In genomic region chr2:197873293-197873701, GRCh38 we compare ENCODE assay signal across 9 cellular contexts.
DNase-seq lines count a peak whose midpoint lies in the region; ATAC-seq lines count a peak whose summit lies in the region.
"Had no signal": no experiment of that assay in that cellular context is flagged by ENCODE, and none has a peak within 500 bp of the region (broad histone marks: within the 10 kb centered on the region; RNA-seq: fewer than 3 reads in every experiment).

No MANE protein-coding gene starts in this region.

- peak; percentile 67 for DNase-seq in Daoy (ENCODE audit: low read depth)
- DNase-seq in NCI-H1694 (lab: John Stamatoyannopoulos, UW): peak; percentile 8
- DNase-seq in ecto neural progenitor cell (ENCODE audit: low spot score): peak; percentile 49
- peak; percentile 52 for DNase-seq in middle frontal gyrus (ENCODE audit: extremely low spot score, low spot score)
- DNase-seq in NCI-H2227 (lab: John Stamatoyannopoulos, UW; ENCODE audit: unreplicated experiment): no peak
- no peak for DNase-seq in SW 1271 (lab: John Stamatoyannopoulos, UW)
- no peak for DNase-seq in SIG-M5 treated with dmso at 0.1 percent for 504 hours (lab: John Stamatoyannopoulos, UW; ENCODE audit: unreplicated experiment)
- DNase-seq: activated T-cell treated with anti-CD3 and anti-CD28 coated beads, Interleukin-2, amount 50 U/mL, for 48 hours had no signal

- ATAC-seq in HG03571 (IDR thresholded peaks at IDR 0.05; ENCODE audit: unreplicated experiment): no peak

Comparison
In these comparisons a context has a peak if more than half of its experiments do, and no peak if none do; other contexts are left out.
1. DNase-seq: peak in Daoy (single experiment), NCI-H1694 (single experiment), ecto neural progenitor cell (single experiment) and middle frontal gyrus (single experiment); none in NCI-H2227 (single experiment), SW 1271 (0 of 2) and SIG-M5 treated with dmso at 0.1 percent for 504 hours (single experiment).